ENCODE assay signal across 34 cellular contexts in the genomic region with DNA sequence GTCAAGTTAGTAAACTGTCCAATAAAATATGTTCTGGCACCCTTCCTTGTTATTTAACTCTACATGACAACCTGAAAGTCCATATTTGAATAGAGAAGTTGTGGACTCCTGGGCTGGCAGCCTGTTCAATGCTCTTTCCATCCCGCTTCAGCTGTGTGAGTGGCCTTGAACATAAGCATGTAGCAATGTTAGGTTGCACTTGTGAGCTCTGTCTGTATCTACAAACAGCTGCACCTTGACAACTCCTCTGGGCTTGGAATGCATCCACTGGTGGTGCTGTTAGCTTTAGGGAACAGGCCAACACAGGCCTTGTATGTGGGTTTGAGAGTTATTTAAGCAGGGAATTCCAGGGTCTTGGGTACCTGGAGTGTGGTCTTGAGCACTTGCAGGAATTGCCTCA.
"Had no signal": no experiment of that assay in that cellular context is flagged by ENCODE, and none has a peak within 500 bp of the region (broad histone marks: within the 10 kb centered on the region; RNA-seq: fewer than 3 reads in every experiment).

No MANE protein-coding gene starts in this region.

- H3K4me3 ChIP-seq: MG63 had no signal

- H3K9me3 ChIP-seq: MG63 had no signal

- H3K36me3 ChIP-seq: MG63 had no signal

- H3K27me3 ChIP-seq: MG63 had no signal

- DNase-seq: Karpas-422, Kasumi-1, MG63, MM.1S, MV-4-11, NCI-H1048, NCI-H1092, NCI-H1092 treated with DMSO at 0.1 percent for 48 hours, NCI-H1105, NCI-H1105 treated with DMSO at 0.1 percent for 48 hours, NCI-H1417, NCI-H1417 treated with DMSO at 0.1 percent for 48 hours, NCI-H1436, NCI-H1436 treated with DMSO at 0.1 percent for 48 hours, NCI-H146, NCI-H1694, NCI-H1694 treated with DMSO at 0.1 percent for 48 hours, NCI-H187, NCI-H187 treated with DMSO at 0.1 percent for 48 hours, NCI-H1930, NCI-H2029, NCI-H2029 treated with DMSO at 0.1 percent for 48 hours, NCI-H2081, NCI-H2081 treated with DMSO at 0.1 percent for 48 hours, NCI-H2107, NCI-H2171, NCI-H2171 treated with DMSO at 0.1 percent for 48 hours, NCI-H2227 treated with DMSO at 0.1 percent for 48 hours, NCI-H226, NCI-H345, NCI-H446, NCI-H446 treated with DMSO at 0.1 percent for 48 hours, NCI-H510A, NCI-H510A treated with DMSO at 0.1 percent for 48 hours had no signal
